In genomic region chr9:36765468-36766341, GRCh38 we compare ENCODE assay signal across 8 cellular contexts.
DNase-seq lines count a peak whose midpoint lies in the region; ATAC-seq and TF ChIP-seq lines count a peak whose summit lies in the region.

No MANE protein-coding gene starts in this region.

- H3K4me3 ChIP-seq in choroid plexus epithelial cell (ENCODE audit: low read depth, low read length) (no peak overlapping the region), lung (no peak overlapping the region)

- no peaks in the 10 kb centered on the region for H3K36me3 ChIP-seq in lung (ENCODE audit: control insufficient read depth in 2 of 2, insufficient read depth in 2 of 2, low read length in 2 of 2)

- no peak for TF ChIP-seq CTCF in choroid plexus epithelial cell (conservative IDR thresholded peaks at IDR 0.05; ENCODE audit: low read depth, low read length)
- TF ChIP-seq CTCF in lung (IDR thresholded peaks at IDR 0.05; ENCODE audit: control extremely low read depth, extremely low read depth): no peak

- no peaks in the 10 kb centered on the region for H3K27me3 ChIP-seq in lung (ENCODE audit: control insufficient read depth, insufficient read depth)

- H3K27ac ChIP-seq in lung (ENCODE audit: low read depth in 1 of 2, low read length in 1 of 2): no peak overlapping the region

- POLR2A ChIA-PET in HEK293T (lab: Yijun Ruan, JAX): interaction anchor here (0.9 to 1.0 kb wide), 4 partner anchors 9 to 88 kb away, joined by 3 to 5 read pairs (median 4); no protein-coding TSS in a partner anchor

- peaks cover 0 to 17% of the 10 kb centered on the region in 2 donors for H3K9me3 ChIP-seq in lung (ENCODE audit: control insufficient read depth in 2 of 2, insufficient read depth in 1 of 2, low read length in 1 of 2)

- H3K4me1 ChIP-seq in lung (ENCODE audit: control insufficient read depth in 2 of 2, insufficient read depth in 2 of 2, low read length in 2 of 2): no peaks in the 10 kb centered on the region

- DNase-seq in NCI-H2107 treated with DMSO at 0.1 percent for 48 hours (lab: John Stamatoyannopoulos, UW; ENCODE audit: unreplicated experiment) (peak; percentile 94), choroid plexus epithelial cell (ENCODE audit: low read depth) (peak; percentile 14), lung (ENCODE audit: low spot score) (peak; percentile 55), HEK293T (ENCODE audit: extremely low spot score) (no peak)
- DNase-seq in activated CD4-positive, CD25-positive, alpha-beta regulatory T cell treated with anti-CD3 and anti-CD28 coated beads, Interleukin-2, amount 50 U/mL, for 16 hours (ENCODE audit: low read depth, low spot score): peak; percentile 73
- DNase-seq in stimulated activated CD4-positive, alpha-beta T cell treated with anti-CD3 and anti-CD28 coated beads, TNF-alpha, amount 100 ng/mL, for 48 hours (ENCODE audit: low read depth in 3 of 3): peak; percentile 70 to 91 (median 87)

- ATAC-seq in HG03039 (IDR thresholded peaks at IDR 0.05; ENCODE audit: unreplicated experiment): peak; percentile 96
- peak; percentile 63 for ATAC-seq in lung (ENCODE audit: insufficient read depth, low FRiP score)

- CTCF ChIA-PET in HEK293T (lab: Yijun Ruan, JAX): interaction anchor here (0.6 to 1.5 kb wide), 2 partner anchors 9 to 34 kb away, joined by 3 read pairs; no protein-coding TSS in a partner anchor

- 13 to 15% methylated on average over 37 of the region's 37 CpGs for WGBS in lung, 2 donors

- TF ChIP-seq POLR2A in GM18526 (IDR thresholded peaks at IDR 0.05; ENCODE audit: extremely low read depth, insufficient read length): peak; percentile 66

TF ChIP-seq in HEK293T, 16 proteins besides CTCF, POLR2A, EP300 and RAD21:
- TF ChIP-seq ELF4 (IDR thresholded peaks at IDR 0.05) (no peak), FOXM1 (IDR thresholded peaks at IDR 0.05; ENCODE audit: borderline replicate concordance) (no peak)
